ENCODE assay signal across 10 cellular contexts in the genomic region with DNA sequence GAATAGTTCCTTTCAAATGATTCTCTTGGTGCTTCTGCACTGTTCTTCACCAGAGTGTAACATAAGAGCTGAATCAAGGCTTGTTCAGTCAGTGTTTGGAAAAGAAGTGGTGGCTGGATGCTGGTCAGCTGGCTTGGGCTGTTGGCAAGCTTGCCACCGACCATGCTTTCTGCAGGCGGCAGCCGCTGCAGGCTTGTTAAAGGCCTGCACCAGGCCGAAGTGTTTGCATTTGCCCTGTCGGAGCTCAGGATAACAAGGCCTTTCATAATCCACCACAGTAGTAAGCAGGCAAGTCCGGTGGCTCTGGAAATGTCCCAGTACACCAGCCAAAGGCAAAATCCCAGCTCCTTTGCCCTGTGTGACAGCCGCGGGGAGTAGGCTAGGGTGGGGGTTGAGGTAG. TPM values are rescaled to one million over a fixed set of nuclear protein-coding genes. Genes with fewer than 3 reads are reported as not detected.
DNase-seq lines count a peak whose midpoint lies in the region; ATAC-seq and TF ChIP-seq lines count a peak whose summit lies in the region.
"Had no signal": no experiment of that assay in that cellular context is flagged by ENCODE, and none has a peak within 500 bp of the region (broad histone marks: within the 10 kb centered on the region; RNA-seq: fewer than 3 reads in every experiment).

No MANE protein-coding gene starts in this region.

- H3K27ac ChIP-seq in mammary epithelial cell (ENCODE audit: insufficient read depth, low read depth, low read length) = no peak overlapping the region
- peak overlapping the region in 3 of 4 donors; percentile 49 to 61 (median 60) for H3K27ac ChIP-seq in transverse colon

- H3K9me3 ChIP-seq in mammary epithelial cell (replicated peaks; ENCODE audit: insufficient read depth, low read length) (no peaks in the 10 kb centered on the region), transverse colon (no peaks in the 10 kb centered on the region)

- H3K4me3 ChIP-seq in mammary epithelial cell (replicated peaks in 1 of 3; ENCODE audit: insufficient read depth in 1 of 3, low read depth in 2 of 3, low read length in 3 of 3) (no peak overlapping the region), lower leg skin (ENCODE audit: low read depth, poor library complexity, severe bottlenecking) (no peak overlapping the region), transverse colon (no peak overlapping the region)
- H3K4me3 ChIP-seq: skin epidermis had no signal

- intact Hi-C loops in mammary epithelial cell (cut with micrococcal nuclease) (no loop called here), lower leg skin (cut with DNase I; ENCODE audit: low total_unique reads) (no loop called here), transverse colon (cut with DNase I; ENCODE audit: low total_unique reads) (loop anchor here (5.0 kb wide), 1 partner anchor 37 kb away; no protein-coding TSS in a partner anchor)

- H3K79me2 ChIP-seq in mammary epithelial cell (ENCODE audit: insufficient read depth, low read length) = peaks cover 67% of the 10 kb centered on the region

- no TSS peak for BruUV-seq in mammary epithelial cell (replicated peaks; lab: Mats Ljungman, UMichigan)

- H2AFZ ChIP-seq in mammary epithelial cell (ENCODE audit: low read depth, low read length) = peak overlapping the region; percentile 52

- TF ChIP-seq EP300 in transverse colon (IDR thresholded peaks at IDR 0.05; ENCODE audit: low read depth) = no peak

- H3K4me2 ChIP-seq in mammary epithelial cell (ENCODE audit: insufficient read depth, low read depth, low read length) = no peak overlapping the region

- no peak for DNase-seq in mammary epithelial cell
- peak; percentile 68 to 95 for DNase-seq in lower leg skin (ENCODE audit: low spot score in 2 of 2)
- DNase-seq in transverse colon = peak; percentile 51
- no peak for DNase-seq in NCI-H524 (lab: John Stamatoyannopoulos, UW)
- no peak for DNase-seq in stimulated activated CD4-positive, alpha-beta T cell treated with anti-CD3 and anti-CD28 coated beads, Interleukin-15, amount 100 ng/mL, for 24 hours
- no peak for DNase-seq in HUDEP-2 (lab: John Stamatoyannopoulos, UW; ENCODE audit: unreplicated experiment in 76 of 76)
- DNase-seq: KBM-7 had no signal

- in situ Hi-C loops in mammary epithelial cell (cut with MboI; ENCODE audit: low sequenced_read_pairs in 2 of 2) = no loop called here
- in situ Hi-C loops in transverse colon (cut with MboI; ENCODE audit: low pct_ligation_motif_present in 1 of 4, low pct_unique_long_range_greater_than_20kb in 1 of 4, low sequenced_read_pairs in 3 of 4) = no loop called here

- ATAC-seq in HG02981 (IDR thresholded peaks at IDR 0.05; ENCODE audit: unreplicated experiment) (peak; percentile 20), HG03571 (IDR thresholded peaks at IDR 0.05; ENCODE audit: unreplicated experiment) (no peak)

- TF ChIP-seq CTCF in mammary epithelial cell (conservative IDR thresholded peaks at IDR 0.05 in 1 of 2, IDR thresholded peaks at IDR 0.05 in 1 of 2; ENCODE audit: extremely low read depth in 1 of 2, insufficient read depth in 1 of 2, low read depth in 1 of 2, low read length in 2 of 2) (no peak), lower leg skin (IDR thresholded peaks at IDR 0.05) (no peak), transverse colon (IDR thresholded peaks at IDR 0.05) (no peak)

- no peaks in the 10 kb centered on the region for H4K20me1 ChIP-seq in mammary epithelial cell (ENCODE audit: insufficient read depth, low read length)

- TF ChIP-seq POLR2A in lower leg skin (IDR thresholded peaks at IDR 0.05) (no peak), transverse colon (IDR thresholded peaks at IDR 0.05) (no peak)

- dilution Hi-C loops in mammary epithelial cell (cut with HindIII; ENCODE audit: low sequenced_read_pairs) = no loop called here

- WGBS in mammary epithelial cell (ENCODE audit: low coverage, missing lambda C conversion rate) = 14% methylated on average over 6 of the region's 8 CpGs
- 17 to 27% methylated on average over 8 of the region's 8 CpGs for WGBS in lower leg skin, 2 donors
- WGBS in transverse colon (ENCODE audit: low coverage in 1 of 2), 2 donors = 17 to 31% methylated on average over 2 to 8 of the region's 8 CpGs

- H3K36me3 ChIP-seq in mammary epithelial cell (ENCODE audit: insufficient read depth, low read length) (no peaks in the 10 kb centered on the region), transverse colon (no peaks in the 10 kb centered on the region)

- CTCF ChIA-PET in mammary epithelial cell (lab: Charles Lee; ENCODE audit: low non-redundant PET) = no interaction called here

- H3K9ac ChIP-seq in mammary epithelial cell (ENCODE audit: insufficient read depth, low read length) = no peak overlapping the region

- H3K27me3 ChIP-seq in mammary epithelial cell (ENCODE audit: insufficient read depth, low read length) (no peaks in the 10 kb centered on the region), transverse colon (no peaks in the 10 kb centered on the region)

- H3K4me1 ChIP-seq in mammary epithelial cell (ENCODE audit: insufficient read depth, low read length) (peaks cover 8% of the 10 kb centered on the region), transverse colon (peaks cover 18 to 87% (median 24%) of the 10 kb centered on the region in 4 donors)

RNA-seq across cellular contexts. Expression of gene DAAM1, which starts 26.9 kb away (rescaled TPM):
- 10 to 100 TPM; 30.2 to 35.0 TPM for total RNA-seq in mammary epithelial cell
- 15.1 TPM for polyA plus RNA-seq in mammary epithelial cell
- polyA minus RNA-seq in mammary epithelial cell = 35.3 TPM
- 100 to 1,000 TPM; 155 to 194 (median 183) TPM for total RNA-seq in lower leg skin
- total RNA-seq in transverse colon = 10 to 100 TPM; 23.9 to 44.5 (median 42.8) TPM

Comparison
In these comparisons a context has a peak if more than half of its experiments do, and no peak if none do; other contexts are left out.
1. DNase-seq: peak in lower leg skin (2 of 2) and transverse colon (single experiment); none in mammary epithelial cell (single experiment), NCI-H524 (0 of 2), stimulated activated CD4-positive, alpha-beta T cell treated with anti-CD3 and anti-CD28 coated beads, Interleukin-15, amount 100 ng/mL, for 24 hours (single experiment) and HUDEP-2 (0 of 76).